In the genomic region with DNA sequence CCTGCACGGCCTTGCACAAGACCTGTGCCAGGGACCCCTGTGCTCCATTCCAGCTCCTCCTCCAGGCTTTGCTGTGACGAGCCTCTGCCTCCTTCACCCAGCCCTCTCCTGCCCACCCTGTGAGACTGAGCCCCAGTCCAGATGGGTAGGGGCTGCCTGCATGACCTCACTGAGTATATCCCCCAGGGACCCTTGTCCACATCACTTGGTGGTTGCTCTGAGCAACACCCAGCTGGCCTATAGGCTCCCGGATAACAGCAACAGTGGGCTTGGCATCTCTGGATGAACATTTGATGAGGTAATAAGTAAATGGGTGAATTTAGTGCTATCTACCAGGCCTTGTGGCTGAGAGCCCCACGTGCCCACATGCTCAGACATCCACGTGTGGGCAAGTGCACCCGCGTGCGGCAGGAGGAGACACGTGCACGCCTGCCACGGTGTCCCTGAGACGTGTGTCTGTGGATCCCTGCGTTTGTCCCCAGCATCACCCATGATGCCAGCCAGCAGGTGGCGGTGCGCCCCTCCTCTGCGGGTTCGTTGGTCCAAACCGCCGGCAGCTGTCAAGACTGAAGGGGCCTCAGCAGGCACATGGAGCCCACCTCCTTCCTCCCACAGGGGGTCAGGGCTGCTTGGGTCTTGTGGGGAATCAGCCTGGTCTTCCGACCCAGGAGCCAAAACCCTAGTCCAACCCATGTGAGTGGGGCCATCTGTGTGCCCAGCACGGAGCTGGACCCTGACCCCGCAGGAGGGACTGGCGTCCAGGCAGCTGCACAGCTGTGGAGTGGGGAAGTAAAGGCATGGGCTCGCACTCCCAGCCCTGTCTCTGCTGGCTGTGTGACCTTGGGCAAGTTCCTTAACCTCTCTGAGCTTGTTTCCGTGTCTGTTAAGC, we compare ENCODE assay signal across 1 cellular context.
TF ChIP-seq lines count a peak whose summit lies in the region.

No MANE protein-coding gene starts in this region.

TF ChIP-seq in H1, 55 proteins besides CTCF, POLR2A, EP300 and RAD21:
- TF ChIP-seq, protein P1, sequence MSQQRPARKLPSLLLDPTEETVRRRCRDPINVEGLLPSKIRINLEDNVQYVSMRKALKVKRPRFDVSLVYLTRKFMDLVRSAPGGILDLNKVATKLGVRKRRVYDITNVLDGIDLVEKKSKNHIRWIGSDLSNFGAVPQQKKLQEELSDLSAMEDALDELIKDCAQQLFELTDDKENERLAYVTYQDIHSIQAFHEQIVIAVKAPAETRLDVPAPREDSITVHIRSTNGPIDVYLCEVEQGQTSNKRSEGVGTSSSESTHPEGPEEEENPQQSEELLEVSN (IDR thresholded peaks at IDR 0.05) = no peak
- no peak for TF ChIP-seq KDM5A (IDR thresholded peaks at IDR 0.05; ENCODE audit: low read length)
- no peak for TF ChIP-seq SP4 (IDR thresholded peaks at IDR 0.05; ENCODE audit: low read length)
- no peak for TF ChIP-seq CBX8 (IDR thresholded peaks at IDR 0.05; ENCODE audit: borderline replicate concordance, low read depth, low read length)
- TF ChIP-seq, protein P2, sequence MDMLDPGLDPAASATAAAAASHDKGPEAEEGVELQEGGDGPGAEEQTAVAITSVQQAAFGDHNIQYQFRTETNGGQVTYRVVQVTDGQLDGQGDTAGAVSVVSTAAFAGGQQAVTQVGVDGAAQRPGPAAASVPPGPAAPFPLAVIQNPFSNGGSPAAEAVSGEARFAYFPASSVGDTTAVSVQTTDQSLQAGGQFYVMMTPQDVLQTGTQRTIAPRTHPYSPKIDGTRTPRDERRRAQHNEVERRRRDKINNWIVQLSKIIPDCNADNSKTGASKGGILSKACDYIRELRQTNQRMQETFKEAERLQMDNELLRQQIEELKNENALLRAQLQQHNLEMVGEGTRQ (IDR thresholded peaks at IDR 0.05; ENCODE audit: low read length) = no peak; the same call in none of the 2 replicates
- no peak for TF ChIP-seq EZH2 (IDR thresholded peaks at IDR 0.05; ENCODE audit: low read depth, low read length, severe bottlenecking)
- TF ChIP-seq CBX5 (IDR thresholded peaks at IDR 0.05; ENCODE audit: low read depth, low read length) = no peak
- peak; percentile 26; the same call in 1 of the 2 replicates for TF ChIP-seq TBP (IDR thresholded peaks at IDR 0.05; ENCODE audit: low read depth, low read length)
- TF ChIP-seq GABPA (IDR thresholded peaks at IDR 0.05; ENCODE audit: borderline replicate concordance, insufficient read depth, low read length) = no peak
- no peak for TF ChIP-seq RBBP5 (IDR thresholded peaks at IDR 0.05; ENCODE audit: borderline replicate concordance, low read depth, low read length)
- TF ChIP-seq SAP30 (IDR thresholded peaks at IDR 0.05; ENCODE audit: insufficient read depth, insufficient replicate concordance, low read length) = peak; percentile 88
- peak; percentile 71 for TF ChIP-seq YY1 (IDR thresholded peaks at IDR 0.05; ENCODE audit: low read depth, low read length)
- TF ChIP-seq, protein P3, sequence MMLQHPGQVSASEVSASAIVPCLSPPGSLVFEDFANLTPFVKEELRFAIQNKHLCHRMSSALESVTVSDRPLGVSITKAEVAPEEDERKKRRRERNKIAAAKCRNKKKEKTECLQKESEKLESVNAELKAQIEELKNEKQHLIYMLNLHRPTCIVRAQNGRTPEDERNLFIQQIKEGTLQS (IDR thresholded peaks at IDR 0.05; ENCODE audit: insufficient read depth, low read depth, low read length) = no peak
- no peak for TF ChIP-seq BCL11A (IDR thresholded peaks at IDR 0.05; ENCODE audit: low read depth in 2 of 2, low read length in 2 of 2)
- no peak for TF ChIP-seq TEAD4 (IDR thresholded peaks at IDR 0.05; ENCODE audit: low read depth, low read length)
- TF ChIP-seq SIX5 (IDR thresholded peaks at IDR 0.05; ENCODE audit: low read depth, low read length) = no peak
- peak; percentile 44 to 78; a peak in 2 of 4 replicates for TF ChIP-seq HDAC2 (IDR thresholded peaks at IDR 0.05; ENCODE audit: borderline replicate concordance in 1 of 2, low read depth in 2 of 2, low read length in 2 of 2)
- TF ChIP-seq POU5F1 (IDR thresholded peaks at IDR 0.05; ENCODE audit: low read depth, low read length) = no peak
- no peak for TF ChIP-seq SRF (IDR thresholded peaks at IDR 0.05; ENCODE audit: low read depth, low read length)
- TF ChIP-seq ASH2L (IDR thresholded peaks at IDR 0.05; ENCODE audit: low read length) = no peak
- no peak for TF ChIP-seq KDM4A (IDR thresholded peaks at IDR 0.05; ENCODE audit: low read depth, low read length, severe bottlenecking)
- TF ChIP-seq TAF7 (optimal IDR thresholded peaks at IDR 0.05; ENCODE audit: borderline replicate concordance, low read depth, low read length) = peak; percentile 57
- TF ChIP-seq HDAC6 (IDR thresholded peaks at IDR 0.05; ENCODE audit: low read depth, low read length) = no peak
- TF ChIP-seq CTBP2 (IDR thresholded peaks at IDR 0.05; ENCODE audit: borderline replicate concordance, insufficient read depth, insufficient read length, low read length) = no peak
- no peak for TF ChIP-seq JUND (IDR thresholded peaks at IDR 0.05; ENCODE audit: low read length)
- TF ChIP-seq RNF2 (IDR thresholded peaks at IDR 0.05; ENCODE audit: borderline replicate concordance, low read depth, low read length, missing control alignments, poor library complexity, severe bottlenecking) = no peak
- TF ChIP-seq, protein P4, sequence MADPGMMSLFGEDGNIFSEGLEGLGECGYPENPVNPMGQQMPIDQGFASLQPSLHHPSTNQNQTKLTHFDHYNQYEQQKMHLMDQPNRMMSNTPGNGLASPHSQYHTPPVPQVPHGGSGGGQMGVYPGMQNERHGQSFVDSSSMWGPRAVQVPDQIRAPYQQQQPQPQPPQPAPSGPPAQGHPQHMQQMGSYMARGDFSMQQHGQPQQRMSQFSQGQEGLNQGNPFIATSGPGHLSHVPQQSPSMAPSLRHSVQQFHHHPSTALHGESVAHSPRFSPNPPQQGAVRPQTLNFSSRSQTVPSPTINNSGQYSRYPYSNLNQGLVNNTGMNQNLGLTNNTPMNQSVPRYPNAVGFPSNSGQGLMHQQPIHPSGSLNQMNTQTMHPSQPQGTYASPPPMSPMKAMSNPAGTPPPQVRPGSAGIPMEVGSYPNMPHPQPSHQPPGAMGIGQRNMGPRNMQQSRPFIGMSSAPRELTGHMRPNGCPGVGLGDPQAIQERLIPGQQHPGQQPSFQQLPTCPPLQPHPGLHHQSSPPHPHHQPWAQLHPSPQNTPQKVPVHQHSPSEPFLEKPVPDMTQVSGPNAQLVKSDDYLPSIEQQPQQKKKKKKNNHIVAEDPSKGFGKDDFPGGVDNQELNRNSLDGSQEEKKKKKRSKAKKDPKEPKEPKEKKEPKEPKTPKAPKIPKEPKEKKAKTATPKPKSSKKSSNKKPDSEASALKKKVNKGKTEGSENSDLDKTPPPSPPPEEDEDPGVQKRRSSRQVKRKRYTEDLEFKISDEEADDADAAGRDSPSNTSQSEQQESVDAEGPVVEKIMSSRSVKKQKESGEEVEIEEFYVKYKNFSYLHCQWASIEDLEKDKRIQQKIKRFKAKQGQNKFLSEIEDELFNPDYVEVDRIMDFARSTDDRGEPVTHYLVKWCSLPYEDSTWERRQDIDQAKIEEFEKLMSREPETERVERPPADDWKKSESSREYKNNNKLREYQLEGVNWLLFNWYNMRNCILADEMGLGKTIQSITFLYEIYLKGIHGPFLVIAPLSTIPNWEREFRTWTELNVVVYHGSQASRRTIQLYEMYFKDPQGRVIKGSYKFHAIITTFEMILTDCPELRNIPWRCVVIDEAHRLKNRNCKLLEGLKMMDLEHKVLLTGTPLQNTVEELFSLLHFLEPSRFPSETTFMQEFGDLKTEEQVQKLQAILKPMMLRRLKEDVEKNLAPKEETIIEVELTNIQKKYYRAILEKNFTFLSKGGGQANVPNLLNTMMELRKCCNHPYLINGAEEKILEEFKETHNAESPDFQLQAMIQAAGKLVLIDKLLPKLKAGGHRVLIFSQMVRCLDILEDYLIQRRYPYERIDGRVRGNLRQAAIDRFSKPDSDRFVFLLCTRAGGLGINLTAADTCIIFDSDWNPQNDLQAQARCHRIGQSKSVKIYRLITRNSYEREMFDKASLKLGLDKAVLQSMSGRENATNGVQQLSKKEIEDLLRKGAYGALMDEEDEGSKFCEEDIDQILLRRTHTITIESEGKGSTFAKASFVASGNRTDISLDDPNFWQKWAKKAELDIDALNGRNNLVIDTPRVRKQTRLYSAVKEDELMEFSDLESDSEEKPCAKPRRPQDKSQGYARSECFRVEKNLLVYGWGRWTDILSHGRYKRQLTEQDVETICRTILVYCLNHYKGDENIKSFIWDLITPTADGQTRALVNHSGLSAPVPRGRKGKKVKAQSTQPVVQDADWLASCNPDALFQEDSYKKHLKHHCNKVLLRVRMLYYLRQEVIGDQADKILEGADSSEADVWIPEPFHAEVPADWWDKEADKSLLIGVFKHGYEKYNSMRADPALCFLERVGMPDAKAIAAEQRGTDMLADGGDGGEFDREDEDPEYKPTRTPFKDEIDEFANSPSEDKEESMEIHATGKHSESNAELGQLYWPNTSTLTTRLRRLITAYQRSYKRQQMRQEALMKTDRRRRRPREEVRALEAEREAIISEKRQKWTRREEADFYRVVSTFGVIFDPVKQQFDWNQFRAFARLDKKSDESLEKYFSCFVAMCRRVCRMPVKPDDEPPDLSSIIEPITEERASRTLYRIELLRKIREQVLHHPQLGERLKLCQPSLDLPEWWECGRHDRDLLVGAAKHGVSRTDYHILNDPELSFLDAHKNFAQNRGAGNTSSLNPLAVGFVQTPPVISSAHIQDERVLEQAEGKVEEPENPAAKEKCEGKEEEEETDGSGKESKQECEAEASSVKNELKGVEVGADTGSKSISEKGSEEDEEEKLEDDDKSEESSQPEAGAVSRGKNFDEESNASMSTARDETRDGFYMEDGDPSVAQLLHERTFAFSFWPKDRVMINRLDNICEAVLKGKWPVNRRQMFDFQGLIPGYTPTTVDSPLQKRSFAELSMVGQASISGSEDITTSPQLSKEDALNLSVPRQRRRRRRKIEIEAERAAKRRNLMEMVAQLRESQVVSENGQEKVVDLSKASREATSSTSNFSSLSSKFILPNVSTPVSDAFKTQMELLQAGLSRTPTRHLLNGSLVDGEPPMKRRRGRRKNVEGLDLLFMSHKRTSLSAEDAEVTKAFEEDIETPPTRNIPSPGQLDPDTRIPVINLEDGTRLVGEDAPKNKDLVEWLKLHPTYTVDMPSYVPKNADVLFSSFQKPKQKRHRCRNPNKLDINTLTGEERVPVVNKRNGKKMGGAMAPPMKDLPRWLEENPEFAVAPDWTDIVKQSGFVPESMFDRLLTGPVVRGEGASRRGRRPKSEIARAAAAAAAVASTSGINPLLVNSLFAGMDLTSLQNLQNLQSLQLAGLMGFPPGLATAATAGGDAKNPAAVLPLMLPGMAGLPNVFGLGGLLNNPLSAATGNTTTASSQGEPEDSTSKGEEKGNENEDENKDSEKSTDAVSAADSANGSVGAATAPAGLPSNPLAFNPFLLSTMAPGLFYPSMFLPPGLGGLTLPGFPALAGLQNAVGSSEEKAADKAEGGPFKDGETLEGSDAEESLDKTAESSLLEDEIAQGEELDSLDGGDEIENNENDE (IDR thresholded peaks at IDR 0.05; ENCODE audit: insufficient replicate concordance, low read length) = no peak
- 0 out of 2 replicates have a peak, but pooled peaks have one; percentile 57 for TF ChIP-seq EGR1 (IDR thresholded peaks at IDR 0.05; ENCODE audit: borderline replicate concordance, low read depth, low read length)
- TF ChIP-seq NRF1 (IDR thresholded peaks at IDR 0.05; ENCODE audit: low read depth, low read length) = no peak
- peak; percentile 44 for TF ChIP-seq BACH1 (IDR thresholded peaks at IDR 0.05; ENCODE audit: low read length)
- TF ChIP-seq CREB1 (IDR thresholded peaks at IDR 0.05) = peak; percentile 14; the same call in 1 of the 2 replicates
- TF ChIP-seq SIN3A (conservative IDR thresholded peaks at IDR 0.05 in 1 of 2, IDR thresholded peaks at IDR 0.05 in 1 of 2; ENCODE audit: low read depth in 1 of 2, low read length in 2 of 2) = peak; percentile 89 to 97; a peak in 3 of 4 replicates
- no peak for TF ChIP-seq PHF8 (conservative IDR thresholded peaks at IDR 0.05; ENCODE audit: low read depth, low read length)
- no peak for TF ChIP-seq CHD1 (IDR thresholded peaks at IDR 0.05; ENCODE audit: low read depth, low read length)
- TF ChIP-seq, protein P5, sequence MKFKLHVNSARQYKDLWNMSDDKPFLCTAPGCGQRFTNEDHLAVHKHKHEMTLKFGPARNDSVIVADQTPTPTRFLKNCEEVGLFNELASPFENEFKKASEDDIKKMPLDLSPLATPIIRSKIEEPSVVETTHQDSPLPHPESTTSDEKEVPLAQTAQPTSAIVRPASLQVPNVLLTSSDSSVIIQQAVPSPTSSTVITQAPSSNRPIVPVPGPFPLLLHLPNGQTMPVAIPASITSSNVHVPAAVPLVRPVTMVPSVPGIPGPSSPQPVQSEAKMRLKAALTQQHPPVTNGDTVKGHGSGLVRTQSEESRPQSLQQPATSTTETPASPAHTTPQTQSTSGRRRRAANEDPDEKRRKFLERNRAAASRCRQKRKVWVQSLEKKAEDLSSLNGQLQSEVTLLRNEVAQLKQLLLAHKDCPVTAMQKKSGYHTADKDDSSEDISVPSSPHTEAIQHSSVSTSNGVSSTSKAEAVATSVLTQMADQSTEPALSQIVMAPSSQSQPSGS (IDR thresholded peaks at IDR 0.05; ENCODE audit: low read length) = no peak
- TF ChIP-seq TCF12 (IDR thresholded peaks at IDR 0.05; ENCODE audit: low read depth, low read length) = 0 out of 2 replicates have a peak, but pooled peaks have one; percentile 61
- TF ChIP-seq, protein P6, sequence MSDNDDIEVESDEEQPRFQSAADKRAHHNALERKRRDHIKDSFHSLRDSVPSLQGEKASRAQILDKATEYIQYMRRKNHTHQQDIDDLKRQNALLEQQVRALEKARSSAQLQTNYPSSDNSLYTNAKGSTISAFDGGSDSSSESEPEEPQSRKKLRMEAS (IDR thresholded peaks at IDR 0.05) = peak; percentile 85
- TF ChIP-seq MAFK (IDR thresholded peaks at IDR 0.05; ENCODE audit: low read depth, low read length) = no peak
- TF ChIP-seq KDM1A (IDR thresholded peaks at IDR 0.05; ENCODE audit: borderline replicate concordance, low read length) = peak; percentile 95
- no peak for TF ChIP-seq FOSL1 (IDR thresholded peaks at IDR 0.05; ENCODE audit: insufficient read depth, low read depth, low read length)
